In genomic region chr6:146410851-146411595, GRCh38 we compare ENCODE assay signal across 37 cellular contexts.
DNase-seq lines count a peak whose midpoint lies in the region; ATAC-seq and TF ChIP-seq lines count a peak whose summit lies in the region.
"Had no signal": no experiment of that assay in that cellular context is flagged by ENCODE, and none has a peak within 500 bp of the region (broad histone marks: within the 10 kb centered on the region; RNA-seq: fewer than 3 reads in every experiment).

No MANE protein-coding gene starts in this region.

- ATAC-seq in lower lobe of right lung (peak; percentile 77 to 93), Right ventricle myocardium superior (ENCODE audit: poor library complexity) (no peak), GM21576 (IDR thresholded peaks at IDR 0.05; ENCODE audit: unreplicated experiment) (no peak)
- ATAC-seq: activated CD8-positive, alpha-beta memory T cell treated with anti-CD3 and anti-CD28 coated beads, Interleukin-2, amount 10 ng/mL, durations not matched to agents 7 days and 5 days; esophagus mucosa; heart right ventricle; K562; left cardiac atrium; right lobe of liver; T-cell had no signal

- H3K36me3 ChIP-seq in lower lobe of right lung: no peaks in the 10 kb centered on the region
- no peaks in the 10 kb centered on the region for H3K36me3 ChIP-seq in esophagus muscularis mucosa
- H3K36me3 ChIP-seq: ascending aorta, heart right ventricle, neural progenitor cell, right lobe of liver, spleen, stomach, thyroid gland, vagina had no signal

- no peak for TF ChIP-seq POLR2A in esophagus muscularis mucosa (IDR thresholded peaks at IDR 0.05; ENCODE audit: low read depth)

- intact Hi-C loops in lower lobe of right lung (cut with DNase I): no loop called here
- intact Hi-C loops in esophagus muscularis mucosa (cut with DNase I): no loop called here
- intact Hi-C loops in Right ventricle myocardium superior (cut with DNase I): no loop called here
- intact Hi-C loops in activated T-helper 1 cell treated with anti-CD3 and anti-CD28 coated beads, Interleukin-12 subunit alpha, Interleukin-12 subunit beta, Interleukin-2, Interleukin-4 antibody, amounts not matched to agents 30 ng/mL and 10 ng/mL and 1 ng/mL, durations not matched to agents 14 hours and 24 hours and 36 hours (cut with micrococcal nuclease): no loop called here

- no peaks in the 10 kb centered on the region for H3K27me3 Mint-ChIP-seq in activated T-helper 1 cell treated with anti-CD3 and anti-CD28 coated beads, Interleukin-12 subunit alpha, Interleukin-12 subunit beta, Interleukin-2, Interleukin-4 antibody, amounts not matched to agents 30 ng/mL and 10 ng/mL and 1 ng/mL, durations not matched to agents 14 hours and 24 hours and 36 hours (ENCODE audit: insufficient read depth)
- H3K27me3 Mint-ChIP-seq: activated CD8-positive, alpha-beta memory T cell treated with anti-CD3 and anti-CD28 coated beads, Interleukin-2, amount 10 ng/mL, durations not matched to agents 7 days and 5 days; CD4-positive, CD25-positive, alpha-beta regulatory T cell; T-cell had no signal

- H3K27ac Mint-ChIP-seq in activated T-helper 1 cell treated with anti-CD3 and anti-CD28 coated beads, Interleukin-12 subunit alpha, Interleukin-12 subunit beta, Interleukin-2, Interleukin-4 antibody, amounts not matched to agents 30 ng/mL and 10 ng/mL and 1 ng/mL, durations not matched to agents 14 hours and 24 hours and 36 hours: no peak overlapping the region
- H3K27ac Mint-ChIP-seq: activated CD8-positive, alpha-beta memory T cell treated with anti-CD3 and anti-CD28 coated beads, Interleukin-2, amount 10 ng/mL, durations not matched to agents 7 days and 5 days; CD4-positive, CD25-positive, alpha-beta regulatory T cell; neural progenitor cell; T-cell had no signal

- TF ChIP-seq CTCF in LNCaP clone FGC (IDR thresholded peaks at IDR 0.05; ENCODE audit: control insufficient read depth, extremely low read depth, insufficient read depth) (no peak), lower lobe of right lung (IDR thresholded peaks at IDR 0.05) (no peak), esophagus muscularis mucosa (IDR thresholded peaks at IDR 0.05) (no peak)

- 73% methylated on average over 2 of the region's 2 CpGs for WGBS in esophagus muscularis mucosa

- no peak overlapping the region for H3K4me3 ChIP-seq in LNCaP clone FGC (ENCODE audit: low read depth, low read length)
- H3K4me3 ChIP-seq in lower lobe of right lung: no peak overlapping the region
- H3K4me3 ChIP-seq in esophagus muscularis mucosa: no peak overlapping the region
- H3K4me3 ChIP-seq: ascending aorta, heart right ventricle, K562, neural progenitor cell, right lobe of liver, spleen, stomach, thyroid gland, vagina had no signal

- no peak overlapping the region for H3K4me3 Mint-ChIP-seq in activated T-helper 1 cell treated with anti-CD3 and anti-CD28 coated beads, Interleukin-12 subunit alpha, Interleukin-12 subunit beta, Interleukin-2, Interleukin-4 antibody, amounts not matched to agents 30 ng/mL and 10 ng/mL and 1 ng/mL, durations not matched to agents 14 hours and 24 hours and 36 hours
- H3K4me3 Mint-ChIP-seq: activated CD8-positive, alpha-beta memory T cell treated with anti-CD3 and anti-CD28 coated beads, Interleukin-2, amount 10 ng/mL, durations not matched to agents 7 days and 5 days; activated T-cell treated with anti-CD3 and anti-CD28 coated beads, Interleukin-2, amount 50 U/mL, for 4 hours; CD4-positive, CD25-positive, alpha-beta regulatory T cell; neural progenitor cell; T-cell had no signal

- no peaks in the 10 kb centered on the region for H3K4me1 Mint-ChIP-seq in activated T-helper 1 cell treated with anti-CD3 and anti-CD28 coated beads, Interleukin-12 subunit alpha, Interleukin-12 subunit beta, Interleukin-2, Interleukin-4 antibody, amounts not matched to agents 30 ng/mL and 10 ng/mL and 1 ng/mL, durations not matched to agents 14 hours and 24 hours and 36 hours (ENCODE audit: low read depth)
- H3K4me1 Mint-ChIP-seq: activated CD8-positive, alpha-beta memory T cell treated with anti-CD3 and anti-CD28 coated beads, Interleukin-2, amount 10 ng/mL, durations not matched to agents 7 days and 5 days; CD4-positive, CD25-positive, alpha-beta regulatory T cell; neural progenitor cell; T-cell had no signal

- no peaks in the 10 kb centered on the region for H3K27me3 ChIP-seq in lower lobe of right lung (ENCODE audit: low read depth)
- no peaks in the 10 kb centered on the region for H3K27me3 ChIP-seq in esophagus muscularis mucosa
- H3K27me3 ChIP-seq: ascending aorta, heart right ventricle, neural progenitor cell, right lobe of liver, spleen, stomach, thyroid gland, vagina had no signal

- H3K27ac ChIP-seq in lower lobe of right lung: no peak overlapping the region
- H3K27ac ChIP-seq in esophagus muscularis mucosa (replicated peaks in 1 of 4): no peak overlapping the region
- H3K27ac ChIP-seq: ascending aorta, heart right ventricle, neural progenitor cell, right lobe of liver, RWPE1, spleen, stomach, thyroid gland, vagina had no signal

- peak; percentile 72 for DNase-seq in DMS53 (lab: John Stamatoyannopoulos, UW)
- DNase-seq in LNCaP clone FGC (ENCODE audit: low read depth): peak; percentile 35
- DNase-seq in T47D (ENCODE audit: low read depth in 1 of 2, low spot score in 1 of 2): peak; percentile 7 to 50
- no peak for DNase-seq in lower lobe of right lung
- no peak for DNase-seq in esophagus muscularis mucosa (ENCODE audit: extremely low spot score)
- no peak for DNase-seq in Right ventricle myocardium superior
- no peak for DNase-seq in activated T-helper 1 cell treated with anti-CD3 and anti-CD28 coated beads, Interleukin-12 subunit alpha, Interleukin-12 subunit beta, Interleukin-2, Interleukin-4 antibody, amounts not matched to agents 30 ng/mL and 10 ng/mL and 1 ng/mL, durations not matched to agents 14 hours and 24 hours and 36 hours (ENCODE audit: low spot score)
- DNase-seq: activated CD4-positive, alpha-beta T cell treated with anti-CD3 and anti-CD28 coated beads, Interleukin-2, amount 50 U/mL, for 4 hours; activated CD8-positive, alpha-beta memory T cell treated with anti-CD3 and anti-CD28 coated beads, Interleukin-2, amount 10 ng/mL, durations not matched to agents 7 days and 5 days; activated T-cell treated with anti-CD3 and anti-CD28 coated beads, Interleukin-2, amount 50 U/mL, for 4 hours; AML-193; Calu3; CD4-positive, CD25-positive, alpha-beta regulatory T cell; central memory CD4-positive, alpha-beta T cell; cortex of kidney; effector memory CD4-positive, alpha-beta T cell; heart right ventricle; left cardiac atrium; mesendoderm; NCI-H1417 treated with DMSO at 0.1 percent for 48 hours; NCI-H2081; NCI-H446; NCI-H774; right lobe of liver; spleen; stimulated activated CD4-positive, alpha-beta T cell treated with anti-CD3 and anti-CD28 coated beads, Interleukin-2, amount 100 ng/mL, for 24 hours; stimulated activated CD8-positive, alpha-beta memory T cell treated with anti-CD3 and anti-CD28 coated beads, Interleukin-4, amount 100 ng/mL, for 48 hours; stomach; T-cell; thyroid gland had no signal

- H3K4me1 ChIP-seq in lower lobe of right lung (no peaks in the 10 kb centered on the region), esophagus muscularis mucosa (no peaks in the 10 kb centered on the region)
- H3K4me1 ChIP-seq: ascending aorta, heart right ventricle, neural progenitor cell, right lobe of liver, spleen, stomach, thyroid gland, vagina had no signal

- TF ChIP-seq EP300 in esophagus muscularis mucosa (IDR thresholded peaks at IDR 0.05): no peak

- in situ Hi-C loops in T47D (cut with HindIII; ENCODE audit: low pct_unique_long_range_greater_than_20kb, low sequenced_read_pairs): no loop called here

- H3K9me3 Mint-ChIP-seq in activated T-helper 1 cell treated with anti-CD3 and anti-CD28 coated beads, Interleukin-12 subunit alpha, Interleukin-12 subunit beta, Interleukin-2, Interleukin-4 antibody, amounts not matched to agents 30 ng/mL and 10 ng/mL and 1 ng/mL, durations not matched to agents 14 hours and 24 hours and 36 hours: no peaks in the 10 kb centered on the region

- H3K36me3 Mint-ChIP-seq in activated T-helper 1 cell treated with anti-CD3 and anti-CD28 coated beads, Interleukin-12 subunit alpha, Interleukin-12 subunit beta, Interleukin-2, Interleukin-4 antibody, amounts not matched to agents 30 ng/mL and 10 ng/mL and 1 ng/mL, durations not matched to agents 14 hours and 24 hours and 36 hours (ENCODE audit: low read depth): no peaks in the 10 kb centered on the region
- H3K36me3 Mint-ChIP-seq: activated CD8-positive, alpha-beta memory T cell treated with anti-CD3 and anti-CD28 coated beads, Interleukin-2, amount 10 ng/mL, durations not matched to agents 7 days and 5 days; CD4-positive, CD25-positive, alpha-beta regulatory T cell; neural progenitor cell; T-cell had no signal

- no peaks in the 10 kb centered on the region for H3K9me3 ChIP-seq in lower lobe of right lung
- no peaks in the 10 kb centered on the region for H3K9me3 ChIP-seq in esophagus muscularis mucosa
- H3K9me3 ChIP-seq: ascending aorta, right lobe of liver, stomach, thyroid gland, vagina had no signal

Comparison
In these comparisons a context has a peak if more than half of its experiments do, and no peak if none do; other contexts are left out.
1. DNase-seq: peak in DMS53 (single experiment), LNCaP clone FGC (single experiment) and T47D (2 of 2); none in lower lobe of right lung (single experiment), esophagus muscularis mucosa (single experiment), Right ventricle myocardium superior (single experiment) and activated T-helper 1 cell treated with anti-CD3 and anti-CD28 coated beads, Interleukin-12 subunit alpha, Interleukin-12 subunit beta, Interleukin-2, Interleukin-4 antibody, amounts not matched to agents 30 ng/mL and 10 ng/mL and 1 ng/mL, durations not matched to agents 14 hours and 24 hours and 36 hours (single experiment).
2. ATAC-seq: peak in lower lobe of right lung (2 of 2); none in Right ventricle myocardium superior (single experiment) and GM21576 (single experiment).